ENCODE assay signal across 1 cellular context in genomic region chr18:74198453-74198852, GRCh38.
TF ChIP-seq lines count a peak whose summit lies in the region.

No MANE protein-coding gene starts in this region.

TF ChIP-seq in H1, 55 proteins besides CTCF, POLR2A, EP300 and RAD21 (continued from another document):
- TF ChIP-seq CHD7 (IDR thresholded peaks at IDR 0.05; ENCODE audit: insufficient replicate concordance, low read length) = no peak
- TF ChIP-seq MAFK (IDR thresholded peaks at IDR 0.05; ENCODE audit: low read depth, low read length) = no peak
- no peak for TF ChIP-seq HDAC6 (IDR thresholded peaks at IDR 0.05; ENCODE audit: low read depth, low read length)
- no peak for TF ChIP-seq RXRA (IDR thresholded peaks at IDR 0.05; ENCODE audit: insufficient read depth, low read depth, low read length)
- no peak for TF ChIP-seq SP4 (IDR thresholded peaks at IDR 0.05; ENCODE audit: low read length)
- TF ChIP-seq ASH2L (IDR thresholded peaks at IDR 0.05; ENCODE audit: low read length) = no peak
- TF ChIP-seq E2F6 (IDR thresholded peaks at IDR 0.05) = no peak
- no peak for TF ChIP-seq JUND (IDR thresholded peaks at IDR 0.05; ENCODE audit: low read length)
- no peak for TF ChIP-seq TAF7 (optimal IDR thresholded peaks at IDR 0.05; ENCODE audit: borderline replicate concordance, low read depth, low read length)
- TF ChIP-seq BACH1 (IDR thresholded peaks at IDR 0.05; ENCODE audit: low read length) = no peak
- no peak for TF ChIP-seq SAP30 (IDR thresholded peaks at IDR 0.05; ENCODE audit: insufficient read depth, insufficient replicate concordance, low read length)
- no peak for TF ChIP-seq GTF2F1 (IDR thresholded peaks at IDR 0.05; ENCODE audit: borderline replicate concordance, low read depth, low read length)
- TF ChIP-seq RFX5 (IDR thresholded peaks at IDR 0.05; ENCODE audit: borderline replicate concordance, low read depth, low read length) = no peak
